ENCODE assay signal across 10 cellular contexts in the genomic region with DNA sequence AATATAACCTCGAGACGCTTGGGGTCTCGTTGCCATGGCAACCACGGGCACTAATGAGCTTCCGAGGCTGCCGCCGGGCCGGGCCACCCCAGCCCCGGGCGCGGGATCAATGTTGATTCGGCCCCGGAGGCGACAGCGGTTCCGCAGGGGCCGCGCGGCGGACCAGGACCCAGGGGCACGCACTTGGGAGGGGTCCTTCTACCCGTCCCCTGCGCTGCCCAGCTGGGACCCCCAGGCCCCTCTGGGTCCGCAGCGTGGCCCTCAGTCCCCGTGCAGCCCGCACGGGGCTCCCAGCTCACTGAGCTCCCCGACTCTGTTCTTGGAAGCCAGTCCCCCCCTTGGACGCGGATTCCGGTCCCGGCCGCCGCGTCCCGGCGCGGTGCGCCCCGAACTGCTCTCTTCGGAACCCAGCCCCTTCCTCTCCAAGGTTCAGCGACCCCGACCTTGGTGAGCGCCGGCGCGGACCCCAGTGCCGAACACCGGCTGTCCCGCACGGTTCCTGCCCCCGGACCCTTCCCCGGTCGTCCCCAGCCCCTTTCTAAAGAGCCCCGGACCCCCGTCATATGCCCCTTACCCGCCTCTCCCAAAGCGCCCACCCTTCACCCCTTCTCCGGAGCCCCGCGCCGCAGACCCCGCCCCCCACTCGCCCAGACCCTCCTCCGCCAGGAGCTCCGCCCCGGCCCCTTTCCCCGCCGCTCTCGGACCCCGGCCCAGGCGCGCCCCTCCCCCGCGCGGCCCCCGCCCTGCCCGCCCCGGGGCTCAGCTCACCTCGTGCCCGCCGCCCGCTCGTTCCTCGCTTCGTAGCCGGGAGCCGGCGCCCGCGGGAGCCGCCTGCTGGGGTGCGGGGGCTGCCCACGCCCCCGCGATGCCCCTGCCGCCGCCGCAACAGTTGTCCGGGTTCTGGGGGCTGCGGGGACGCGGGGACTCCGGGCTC. TPM values are rescaled to one million over a fixed set of nuclear protein-coding genes. Genes with fewer than 3 reads are reported as not detected.
DNase-seq lines count a peak whose midpoint lies in the region; ATAC-seq and TF ChIP-seq lines count a peak whose summit lies in the region.
"Had no signal": no experiment of that assay in that cellular context is flagged by ENCODE, and none has a peak within 500 bp of the region (broad histone marks: within the 10 kb centered on the region; RNA-seq: fewer than 3 reads in every experiment).

No MANE protein-coding gene starts in this region.

- ATAC-seq in HG03460 (IDR thresholded peaks at IDR 0.05; ENCODE audit: unreplicated experiment) (no peak), GM18867 (IDR thresholded peaks at IDR 0.05; ENCODE audit: unreplicated experiment) (no peak), GM21825 (IDR thresholded peaks at IDR 0.05; ENCODE audit: unreplicated experiment) (no peak)

- H2BK12ac ChIP-seq in neuronal stem cell (ENCODE audit: low read length): no peak overlapping the region

- H3K18ac ChIP-seq in neuronal stem cell (ENCODE audit: low read length): peak overlapping the region; percentile 94

- peak overlapping the region; percentile 91 for H2BK15ac ChIP-seq in neuronal stem cell (ENCODE audit: low read length)

- peak; percentile 35 for DNase-seq in AG08395 (ENCODE audit: low spot score)
- DNase-seq in epithelial cell of esophagus (ENCODE audit: low read depth): peak; percentile 13
- DNase-seq in neuronal stem cell (ENCODE audit: low spot score): no peak
- DNase-seq in WERI-Rb-1: no peak
- DNase-seq: activated CD4-positive, alpha-beta T cell treated with anti-CD3 and anti-CD28 coated beads for 1 hour; activated gamma-delta T cell had no signal

- peak overlapping the region; percentile 88 for H2AFZ ChIP-seq in neuronal stem cell (ENCODE audit: low read length)

- no peak overlapping the region for H4K8ac ChIP-seq in neuronal stem cell (ENCODE audit: low read depth, low read length)

- peaks cover 4% of the 10 kb centered on the region for H3K79me1 ChIP-seq in neuronal stem cell (ENCODE audit: low read depth, low read length)

- H3K9ac ChIP-seq in HUES6 (ENCODE audit: low read length) (no peak overlapping the region), neuronal stem cell (ENCODE audit: low read depth, low read length, poor library complexity) (no peak overlapping the region)

- TF ChIP-seq CTCF in epithelial cell of esophagus (IDR thresholded peaks at IDR 0.05; ENCODE audit: insufficient read depth, low read depth, low read length, missing control alignments) (no peak), WERI-Rb-1 (IDR thresholded peaks at IDR 0.05; ENCODE audit: low read depth, low read length) (no peak)

- WGBS in neuronal stem cell (ENCODE audit: extremely low coverage in 2 of 2, insufficient read length in 2 of 2, insufficient replicate concordance in 1 of 2), 2 donors: no CpG with 5 or more reads among the region's 105 CpGs

- peak overlapping the region; percentile 97 for H3K4me2 ChIP-seq in neuronal stem cell (ENCODE audit: insufficient read depth, low read length, poor library complexity, severe bottlenecking)

- no peak overlapping the region for H2BK5ac ChIP-seq in neuronal stem cell (ENCODE audit: low read length)

- H2BK120ac ChIP-seq in neuronal stem cell (ENCODE audit: low read depth, low read length): no peak overlapping the region

- H3K9me3 ChIP-seq in HUES6 (ENCODE audit: control insufficient read depth, insufficient read depth, low read depth, low read length): no peaks in the 10 kb centered on the region
- H3K9me3 ChIP-seq in neuronal stem cell (replicated peaks in 1 of 2; ENCODE audit: control insufficient read depth in 2 of 2, insufficient read depth in 1 of 2, low read depth in 1 of 2, low read length in 2 of 2): no peaks in the 10 kb centered on the region
- H3K9me3 ChIP-seq in WERI-Rb-1 (ENCODE audit: severe bottlenecking): no peaks in the 10 kb centered on the region

- no peak overlapping the region for H4K91ac ChIP-seq in neuronal stem cell (ENCODE audit: low read depth, low read length, poor library complexity)

- H3K36me3 ChIP-seq in HUES6 (ENCODE audit: control insufficient read depth, insufficient read depth, low read length) (no peaks in the 10 kb centered on the region), neuronal stem cell (replicated peaks in 1 of 2; ENCODE audit: control insufficient read depth in 2 of 2, insufficient read depth in 2 of 2, low read length in 2 of 2) (no peaks in the 10 kb centered on the region), WERI-Rb-1 (no peaks in the 10 kb centered on the region)

- H3K4me1 ChIP-seq in HUES6 (ENCODE audit: control insufficient read depth, insufficient read depth, low read length) (peaks cover 22% of the 10 kb centered on the region), neuronal stem cell (ENCODE audit: control insufficient read depth in 2 of 2, insufficient read depth in 1 of 2, low read depth in 1 of 2, low read length in 2 of 2) (peaks cover 24 to 35% of the 10 kb centered on the region in 2 donors)

- H3K4me3 ChIP-seq in HUES6 (ENCODE audit: low read depth, low read length) (peak overlapping the region; percentile 64), epithelial cell of esophagus (ENCODE audit: low read length) (peak overlapping the region; percentile 38), neuronal stem cell (ENCODE audit: low read length in 2 of 2) (peak overlapping the region; percentile 49 to 83), WERI-Rb-1 (ENCODE audit: low read depth, low read length) (no peak overlapping the region; the same call in 1 of the 2 replicates)

- H3K4ac ChIP-seq in neuronal stem cell (ENCODE audit: low read length): no peak overlapping the region

- H2AK5ac ChIP-seq in neuronal stem cell (ENCODE audit: low read depth, low read length): peak overlapping the region; percentile 82

- no peak overlapping the region for H3K14ac ChIP-seq in neuronal stem cell (ENCODE audit: low read length)

- no peak overlapping the region for H3K23ac ChIP-seq in neuronal stem cell (ENCODE audit: low read depth, low read length, poor library complexity)

- H3K27me3 ChIP-seq in HUES6 (ENCODE audit: control insufficient read depth, insufficient read depth, low read length) (peaks cover 68% of the 10 kb centered on the region), neuronal stem cell (ENCODE audit: control insufficient read depth in 3 of 3, insufficient read depth in 3 of 3, low read depth in 1 of 3, low read length in 3 of 3) (peaks cover 3 to 41% (median 36%) of the 10 kb centered on the region in 3 experiments), WERI-Rb-1 (ENCODE audit: insufficient read depth, low read depth, severe bottlenecking) (peaks cover 5% of the 10 kb centered on the region)

- H3K27ac ChIP-seq in HUES6 (ENCODE audit: low read depth, low read length): no peak overlapping the region
- no peak overlapping the region for H3K27ac ChIP-seq in neuronal stem cell (replicated peaks; ENCODE audit: low read length)
- H3K27ac ChIP-seq in WERI-Rb-1: no peak overlapping the region

RNA-seq across cellular contexts. Expression of gene SHISAL1, which starts 18.2 kb away (rescaled TPM):
- polyA plus RNA-seq in neuronal stem cell (2013, experiment 1 of 2): 3.6 TPM
- polyA plus RNA-seq in neuronal stem cell (2013, experiment 2 of 2): 3.6 TPM

Comparison
In these comparisons a context has a peak if more than half of its experiments do, and no peak if none do; other contexts are left out.
1. DNase-seq: peak in AG08395 (single experiment) and epithelial cell of esophagus (single experiment); none in neuronal stem cell (single experiment) and WERI-Rb-1 (single experiment).